ENCODE assay signal across 3 cellular contexts in genomic region chr3:159249472-159250131, GRCh38.
TF ChIP-seq lines count a peak whose summit lies in the region.

No MANE protein-coding gene starts in this region.

TF ChIP-seq in liver, 16 proteins besides CTCF, POLR2A, EP300 and RAD21:
- TF ChIP-seq HNF4A (conservative IDR thresholded peaks at IDR 0.05), result peak; percentile 7 to 16
- TF ChIP-seq FOXA2 (IDR thresholded peaks at IDR 0.05), result peak; percentile 62
- peak in 1 of 2 donors; percentile 36 for TF ChIP-seq RXRA (IDR thresholded peaks at IDR 0.05)
- no peak for TF ChIP-seq REST (IDR thresholded peaks at IDR 0.05)
- TF ChIP-seq, protein P1, sequence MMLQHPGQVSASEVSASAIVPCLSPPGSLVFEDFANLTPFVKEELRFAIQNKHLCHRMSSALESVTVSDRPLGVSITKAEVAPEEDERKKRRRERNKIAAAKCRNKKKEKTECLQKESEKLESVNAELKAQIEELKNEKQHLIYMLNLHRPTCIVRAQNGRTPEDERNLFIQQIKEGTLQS (IDR thresholded peaks at IDR 0.05), result no peak
- TF ChIP-seq EGR1 (IDR thresholded peaks at IDR 0.05; ENCODE audit: low read depth in 2 of 2), result no peak

TF ChIP-seq in HepG2, 621 proteins besides CTCF, POLR2A, EP300 and RAD21:
- TF ChIP-seq MXD4 (CRISPR knock-in tag; IDR thresholded peaks at IDR 0.05), result no peak
- no peak for TF ChIP-seq CENPT (CRISPR knock-in tag; IDR thresholded peaks at IDR 0.05; ENCODE audit: low read depth)
- no peak for TF ChIP-seq ZNF235 (CRISPR knock-in tag; IDR thresholded peaks at IDR 0.05; ENCODE audit: borderline replicate concordance)
- no peak for TF ChIP-seq ZNF839 (CRISPR knock-in tag; IDR thresholded peaks at IDR 0.05; ENCODE audit: borderline replicate concordance)
- TF ChIP-seq GTF3A (CRISPR knock-in tag; conservative IDR thresholded peaks at IDR 0.05), result no peak
- no peak for TF ChIP-seq PHF20 (CRISPR knock-in tag; IDR thresholded peaks at IDR 0.05)
- TF ChIP-seq PLSCR1 (CRISPR knock-in tag; IDR thresholded peaks at IDR 0.05; ENCODE audit: borderline replicate concordance), result no peak
- TF ChIP-seq, protein P2, sequence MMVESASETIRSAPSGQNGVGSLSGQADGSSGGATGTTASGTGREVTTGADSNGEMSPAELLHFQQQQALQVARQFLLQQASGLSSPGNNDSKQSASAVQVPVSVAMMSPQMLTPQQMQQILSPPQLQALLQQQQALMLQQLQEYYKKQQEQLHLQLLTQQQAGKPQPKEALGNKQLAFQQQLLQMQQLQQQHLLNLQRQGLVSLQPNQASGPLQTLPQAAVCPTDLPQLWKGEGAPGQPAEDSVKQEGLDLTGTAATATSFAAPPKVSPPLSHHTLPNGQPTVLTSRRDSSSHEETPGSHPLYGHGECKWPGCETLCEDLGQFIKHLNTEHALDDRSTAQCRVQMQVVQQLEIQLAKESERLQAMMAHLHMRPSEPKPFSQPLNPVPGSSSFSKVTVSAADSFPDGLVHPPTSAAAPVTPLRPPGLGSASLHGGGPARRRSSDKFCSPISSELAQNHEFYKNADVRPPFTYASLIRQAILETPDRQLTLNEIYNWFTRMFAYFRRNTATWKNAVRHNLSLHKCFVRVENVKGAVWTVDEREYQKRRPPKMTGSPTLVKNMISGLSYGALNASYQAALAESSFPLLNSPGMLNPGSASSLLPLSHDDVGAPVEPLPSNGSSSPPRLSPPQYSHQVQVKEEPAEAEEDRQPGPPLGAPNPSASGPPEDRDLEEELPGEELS (CRISPR knock-in tag; IDR thresholded peaks at IDR 0.05), result no peak
- TF ChIP-seq ZNF557 (CRISPR knock-in tag; IDR thresholded peaks at IDR 0.05), result no peak
- no peak for TF ChIP-seq ZBTB38 (CRISPR knock-in tag; IDR thresholded peaks at IDR 0.05)
- TF ChIP-seq ZNF691 (CRISPR knock-in tag; IDR thresholded peaks at IDR 0.05; ENCODE audit: borderline replicate concordance, low read depth), result no peak
- no peak for TF ChIP-seq ZMAT3 (CRISPR knock-in tag; conservative IDR thresholded peaks at IDR 0.05)

TF ChIP-seq in endothelial cell of umbilical vein, 7 proteins besides CTCF, POLR2A, EP300 and RAD21:
- no peak for TF ChIP-seq POLR2AphosphoS5 (IDR thresholded peaks at IDR 0.05; ENCODE audit: insufficient read depth, low read depth, low read length)
- TF ChIP-seq, protein P3, sequence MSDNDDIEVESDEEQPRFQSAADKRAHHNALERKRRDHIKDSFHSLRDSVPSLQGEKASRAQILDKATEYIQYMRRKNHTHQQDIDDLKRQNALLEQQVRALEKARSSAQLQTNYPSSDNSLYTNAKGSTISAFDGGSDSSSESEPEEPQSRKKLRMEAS (IDR thresholded peaks at IDR 0.05; ENCODE audit: insufficient read depth, insufficient read length), result no peak
- no peak for TF ChIP-seq EZH2 (IDR thresholded peaks at IDR 0.05; ENCODE audit: borderline replicate concordance, low read depth, low read length, severe bottlenecking)
- TF ChIP-seq JUN (IDR thresholded peaks at IDR 0.05; ENCODE audit: borderline replicate concordance, insufficient read depth, insufficient read length, low read depth), result no peak
- TF ChIP-seq MYC (IDR thresholded peaks at IDR 0.05; ENCODE audit: low read depth, low read length), result no peak
- TF ChIP-seq FOS (IDR thresholded peaks at IDR 0.05; ENCODE audit: borderline replicate concordance, insufficient read depth, low read length), result no peak
- TF ChIP-seq GATA2 (IDR thresholded peaks at IDR 0.05; ENCODE audit: insufficient read depth, insufficient read length, low read depth, low read length), result no peak
